ENCODE assay signal across 9 cellular contexts in genomic region chr3:134796313-134797079, GRCh38. TPM values are rescaled to one million over a fixed set of nuclear protein-coding genes. Genes with fewer than 3 reads are reported as not detected.
DNase-seq lines count a peak whose midpoint lies in the region; TF ChIP-seq lines count a peak whose summit lies in the region.
"Had no signal": no experiment of that assay in that cellular context is flagged by ENCODE, and none has a peak within 500 bp of the region (broad histone marks: within the 10 kb centered on the region; RNA-seq: fewer than 3 reads in every experiment).

No MANE protein-coding gene starts in this region.

- H3K27ac ChIP-seq in ectodermal cell (ENCODE audit: insufficient read depth, low read depth, low read length, poor library complexity, severe bottlenecking) = no peak overlapping the region
- H3K27ac ChIP-seq: HL-60 had no signal

- peak overlapping the region in 1 of 2 donors; percentile 99 for H3K4me3 Mint-ChIP-seq in CD14-positive monocyte

- H3K36me3 Mint-ChIP-seq in CD14-positive monocyte = peaks cover 0 to 3% of the 10 kb centered on the region in 2 donors

- WGBS in ectodermal cell, 2 experiments = 0% methylated on average over 60 of the region's 60 CpGs

- intact Hi-C loops in CD14-positive monocyte (cut with micrococcal nuclease) = loop anchor here (5.0 to 10.0 kb wide), 3 partner anchors 708 to 1101 kb away; no protein-coding TSS in a partner anchor

- peak; percentile 73 for DNase-seq in COLO668 (lab: John Stamatoyannopoulos, UW; ENCODE audit: unreplicated experiment)
- DNase-seq in NCI-H1105 (lab: John Stamatoyannopoulos, UW) = peak; percentile 78
- DNase-seq in nucleus accumbens (lab: John Stamatoyannopoulos, UW) = peak in 35 of 56 donors; percentile 14 to 77 (median 43)
- no peak for DNase-seq in CD14-positive monocyte (ENCODE audit: low spot score)
- DNase-seq in GM13977 (ENCODE audit: low spot score) = no peak
- no peak for DNase-seq in HuH-7 (ENCODE audit: low spot score)
- DNase-seq in KG1 (lab: John Stamatoyannopoulos, UW) = no peak

- peaks cover 11% of the 10 kb centered on the region for H3K4me1 ChIP-seq in ectodermal cell (ENCODE audit: control insufficient read depth, insufficient read depth, low read length)

- no peaks in the 10 kb centered on the region for H3K9me3 ChIP-seq in ectodermal cell (ENCODE audit: control insufficient read depth, low read length)

- peaks cover 20% of the 10 kb centered on the region for H3K4me1 Mint-ChIP-seq in CD14-positive monocyte

- H3K4me3 ChIP-seq in ectodermal cell (ENCODE audit: insufficient read depth, low read depth, low read length) = peak overlapping the region; percentile 45

- TF ChIP-seq CTCF in CD14-positive monocyte (IDR thresholded peaks at IDR 0.05) (no peak), GM13977 (IDR thresholded peaks at IDR 0.05; ENCODE audit: extremely low read depth, insufficient read depth, missing control alignments) (no peak)

- H3K27ac Mint-ChIP-seq in CD14-positive monocyte = no peak overlapping the region

- peaks cover 0 to 9% (median 2%) of the 10 kb centered on the region in 7 donors for H3K9me3 Mint-ChIP-seq in CD14-positive monocyte

- no peaks in the 10 kb centered on the region for H3K36me3 ChIP-seq in ectodermal cell (ENCODE audit: control insufficient read depth, insufficient read depth, low read length)

- in situ Hi-C loops in GM13977 (cut with MboI; ENCODE audit: low pct_unique_long_range_greater_than_20kb, low sequenced_read_pairs, unreplicated experiment) = loop anchor here (25.0 kb wide), 1 partner anchor 716 kb away; no protein-coding TSS in a partner anchor

- H3K27me3 Mint-ChIP-seq in CD14-positive monocyte (ENCODE audit: low read depth in 3 of 3) = peaks cover 43 to 64% (median 52%) of the 10 kb centered on the region in 3 donors

- peaks cover 34% of the 10 kb centered on the region for H3K27me3 ChIP-seq in ectodermal cell (ENCODE audit: control insufficient read depth, insufficient read depth, low read length, poor library complexity, severe bottlenecking)

RNA-seq across cellular contexts. Expression of gene EPHB1, which starts 1.4 kb away (rescaled TPM):
- 40.4 TPM for polyA plus RNA-seq in ectodermal cell (2013, experiment 1 of 4)
- 41.0 TPM for polyA plus RNA-seq in ectodermal cell (2013, experiment 2 of 4)
- polyA plus RNA-seq in ectodermal cell (2013, experiment 3 of 4) = 23.4 TPM
- 27.6 TPM for polyA plus RNA-seq in ectodermal cell (2013, experiment 4 of 4)
- polyA plus RNA-seq in CD14-positive monocyte = under 1 TPM; 0.06 to 0.55 TPM

Comparison
In these comparisons a context has a peak if more than half of its experiments do, and no peak if none do; other contexts are left out.
1. DNase-seq: peak in COLO668 (single experiment), NCI-H1105 (single experiment) and nucleus accumbens (35 of 56); none in CD14-positive monocyte (single experiment), GM13977 (single experiment), HuH-7 (single experiment) and KG1 (single experiment).